12 cellular contexts compared by ENCODE assay signal in the genomic region with DNA sequence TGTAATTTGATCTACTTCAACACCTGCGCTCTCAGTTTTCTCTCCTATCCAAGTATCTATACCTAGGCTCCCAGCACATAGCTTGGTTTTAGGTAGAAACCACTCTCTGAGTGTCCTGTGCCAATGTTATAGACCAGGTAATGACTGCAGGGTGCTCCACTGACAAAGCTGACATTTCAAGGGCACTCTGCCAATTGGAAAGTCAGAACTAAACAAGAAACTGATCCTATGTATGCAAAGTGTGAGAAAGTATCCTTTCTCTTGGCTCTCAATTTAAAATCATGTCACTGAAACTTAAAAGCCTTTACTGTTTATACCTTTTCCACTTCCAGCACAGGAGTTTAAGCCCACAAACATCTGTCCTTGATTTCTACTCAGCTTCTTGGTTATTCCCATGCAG. TPM values are rescaled to one million over a fixed set of nuclear protein-coding genes. Genes with fewer than 3 reads are reported as not detected.
DNase-seq lines count a peak whose midpoint lies in the region; ATAC-seq and TF ChIP-seq lines count a peak whose summit lies in the region.
"Had no signal": no experiment of that assay in that cellular context is flagged by ENCODE, and none has a peak within 500 bp of the region (broad histone marks: within the 10 kb centered on the region; RNA-seq: fewer than 3 reads in every experiment).

No MANE protein-coding gene starts in this region.

- H2AFZ ChIP-seq in PC-9: no peak overlapping the region

- peak; percentile 56 to 82 for ATAC-seq in activated T-cell treated with anti-CD3 and anti-CD28 coated beads, Interleukin-2, amount 50 U/mL, for 72 hours (replicated peaks in 1 of 2)
- ATAC-seq in activated T-cell treated with anti-CD3 and anti-CD28 coated beads, Interleukin-2, amount 50 U/mL, for 4 hours: no peak
- peak; percentile 74 for ATAC-seq in GM21529 (IDR thresholded peaks at IDR 0.05; ENCODE audit: unreplicated experiment)
- peak; percentile 51 for ATAC-seq in HG03103 (IDR thresholded peaks at IDR 0.05; ENCODE audit: low read depth, unreplicated experiment)

- CTCF ChIA-PET in activated CD4-positive, alpha-beta T cell treated with anti-CD3 and anti-CD28 coated beads, Interleukin-2, amount 10 ng/mL, durations not matched to agents 7 days and 5 days (lab: Charles Lee): no interaction called here
- CTCF ChIA-PET in PC-9 (lab: Charles Lee): no interaction called here

- no peaks in the 10 kb centered on the region for H4K20me1 ChIP-seq in PC-9 (ENCODE audit: insufficient read depth)

- intact Hi-C loops in PC-9 (cut with micrococcal nuclease; ENCODE audit: unreplicated experiment): no loop called here

- H3K4me3 ChIP-seq in epithelial cell of esophagus (ENCODE audit: low read length) (no peak overlapping the region), PC-9 (no peak overlapping the region)
- H3K4me3 ChIP-seq: breast epithelium, spleen had no signal

- H3K27me3 Mint-ChIP-seq in activated T-cell treated with anti-CD3 and anti-CD28 coated beads, Interleukin-2, amount 50 U/mL, for 72 hours (ENCODE audit: low read depth): peaks cover 43% of the 10 kb centered on the region
- H3K27me3 Mint-ChIP-seq in activated T-cell treated with anti-CD3 and anti-CD28 coated beads, Interleukin-2, amount 50 U/mL, for 4 hours (ENCODE audit: low read depth): peaks cover 32% of the 10 kb centered on the region
- peaks cover 50% of the 10 kb centered on the region for H3K27me3 Mint-ChIP-seq in activated CD4-positive, alpha-beta T cell treated with anti-CD3 and anti-CD28 coated beads, Interleukin-2, amount 10 ng/mL, durations not matched to agents 7 days and 5 days

- POLR2A ChIA-PET in activated CD4-positive, alpha-beta T cell treated with anti-CD3 and anti-CD28 coated beads, Interleukin-2, amount 10 ng/mL, durations not matched to agents 7 days and 5 days (lab: Charles Lee): interaction anchor here (0.6 kb wide), 1 partner anchor 16 kb away, joined by 3 read pairs; no protein-coding TSS in a partner anchor
- POLR2A ChIA-PET in PC-9 (lab: Charles Lee; ENCODE audit: unreplicated experiment): no interaction called here

- no peaks in the 10 kb centered on the region for H3K9me3 Mint-ChIP-seq in activated T-cell treated with anti-CD3 and anti-CD28 coated beads, Interleukin-2, amount 50 U/mL, for 72 hours
- H3K9me3 Mint-ChIP-seq in activated T-cell treated with anti-CD3 and anti-CD28 coated beads, Interleukin-2, amount 50 U/mL, for 4 hours: no peaks in the 10 kb centered on the region
- H3K9me3 Mint-ChIP-seq in activated CD4-positive, alpha-beta T cell treated with anti-CD3 and anti-CD28 coated beads, Interleukin-2, amount 10 ng/mL, durations not matched to agents 7 days and 5 days: no peaks in the 10 kb centered on the region

- peaks cover 27% of the 10 kb centered on the region for H3K27me3 ChIP-seq in PC-9 (ENCODE audit: insufficient read depth, low read depth)
- H3K27me3 ChIP-seq: breast epithelium, spleen had no signal

- DNase-seq in activated T-cell treated with anti-CD3 and anti-CD28 coated beads, Interleukin-2, amount 50 U/mL, for 72 hours: peak in 1 of 2 donors; percentile 27
- no peak for DNase-seq in activated T-cell treated with anti-CD3 and anti-CD28 coated beads, Interleukin-2, amount 50 U/mL, for 4 hours
- DNase-seq in epithelial cell of esophagus (ENCODE audit: low read depth) (peak; percentile 4), HK-2 (ENCODE audit: unreplicated experiment) (no peak), PC-9 (no peak)
- no peak for DNase-seq in activated CD4-positive, alpha-beta T cell treated with anti-CD3 and anti-CD28 coated beads, Interleukin-2, amount 10 ng/mL, durations not matched to agents 7 days and 5 days
- DNase-seq: activated CD8-positive, alpha-beta memory T cell treated with anti-CD3 and anti-CD28 coated beads, Interleukin-2, amount 50 U/mL, for 4 hours; spleen had no signal

- H3K9me3 ChIP-seq in PC-9 (ENCODE audit: insufficient read depth, low read depth): no peaks in the 10 kb centered on the region
- H3K9me3 ChIP-seq: breast epithelium, spleen had no signal

- no peak for TF ChIP-seq CTCF in epithelial cell of esophagus (IDR thresholded peaks at IDR 0.05; ENCODE audit: insufficient read depth, low read depth, low read length, missing control alignments)
- no peak for TF ChIP-seq CTCF in PC-9 (conservative IDR thresholded peaks at IDR 0.05)

- no peaks in the 10 kb centered on the region for H3F3A ChIP-seq in PC-9 (ENCODE audit: insufficient read depth, low read depth)

- H3K79me2 ChIP-seq in PC-9 (ENCODE audit: low read depth): no peaks in the 10 kb centered on the region

- H3K4me1 Mint-ChIP-seq in activated T-cell treated with anti-CD3 and anti-CD28 coated beads, Interleukin-2, amount 50 U/mL, for 72 hours (ENCODE audit: low read depth): peaks cover 16% of the 10 kb centered on the region
- H3K4me1 Mint-ChIP-seq in activated T-cell treated with anti-CD3 and anti-CD28 coated beads, Interleukin-2, amount 50 U/mL, for 4 hours (ENCODE audit: low read depth): peaks cover 3% of the 10 kb centered on the region
- peaks cover 4% of the 10 kb centered on the region for H3K4me1 Mint-ChIP-seq in activated CD4-positive, alpha-beta T cell treated with anti-CD3 and anti-CD28 coated beads, Interleukin-2, amount 10 ng/mL, durations not matched to agents 7 days and 5 days

- no peak overlapping the region for H3K4me2 ChIP-seq in PC-9

- no TSS peak for BruUV-seq in PC-9 (replicated peaks; lab: Mats Ljungman, UMichigan)

- H3K36me3 ChIP-seq in PC-9 (ENCODE audit: low read depth): no peaks in the 10 kb centered on the region
- H3K36me3 ChIP-seq: breast epithelium, spleen had no signal

- H3K4me1 ChIP-seq in PC-9 (replicated peaks; ENCODE audit: insufficient read depth): no peaks in the 10 kb centered on the region
- H3K4me1 ChIP-seq: breast epithelium, spleen had no signal

- H3K27ac Mint-ChIP-seq in activated T-cell treated with anti-CD3 and anti-CD28 coated beads, Interleukin-2, amount 50 U/mL, for 72 hours: no peak overlapping the region
- no peak overlapping the region for H3K27ac Mint-ChIP-seq in activated CD4-positive, alpha-beta T cell treated with anti-CD3 and anti-CD28 coated beads, Interleukin-2, amount 10 ng/mL, durations not matched to agents 7 days and 5 days

- no peaks in the 10 kb centered on the region for H3K36me3 Mint-ChIP-seq in activated T-cell treated with anti-CD3 and anti-CD28 coated beads, Interleukin-2, amount 50 U/mL, for 72 hours (ENCODE audit: insufficient read depth in 2 of 2)
- no peaks in the 10 kb centered on the region for H3K36me3 Mint-ChIP-seq in activated T-cell treated with anti-CD3 and anti-CD28 coated beads, Interleukin-2, amount 50 U/mL, for 4 hours (ENCODE audit: insufficient read depth)
- no peaks in the 10 kb centered on the region for H3K36me3 Mint-ChIP-seq in activated CD4-positive, alpha-beta T cell treated with anti-CD3 and anti-CD28 coated beads, Interleukin-2, amount 10 ng/mL, durations not matched to agents 7 days and 5 days (ENCODE audit: low read depth)

- peak overlapping the region; percentile 20 to 69 for H3K4me3 Mint-ChIP-seq in activated T-cell treated with anti-CD3 and anti-CD28 coated beads, Interleukin-2, amount 50 U/mL, for 72 hours
- no peak overlapping the region for H3K4me3 Mint-ChIP-seq in activated T-cell treated with anti-CD3 and anti-CD28 coated beads, Interleukin-2, amount 50 U/mL, for 4 hours
- no peak overlapping the region for H3K4me3 Mint-ChIP-seq in activated CD4-positive, alpha-beta T cell treated with anti-CD3 and anti-CD28 coated beads, Interleukin-2, amount 10 ng/mL, durations not matched to agents 7 days and 5 days

- no peak overlapping the region for H3K27ac ChIP-seq in PC-9
- H3K27ac ChIP-seq: breast epithelium, spleen had no signal

- H3K9me2 ChIP-seq in PC-9 (ENCODE audit: insufficient read depth): no peaks in the 10 kb centered on the region

RNA-seq across cellular contexts. Expression of gene AIM2, which starts 45.0 kb away (rescaled TPM):
- total RNA-seq in activated T-cell treated with anti-CD3 and anti-CD28 coated beads, Interleukin-2, amount 50 U/mL, for 72 hours: 100 to 1,000 TPM in 1 of 2 donors, 10 to 100 TPM in 1; 37.6 to 103 TPM
- 10 to 100 TPM; 24.7 to 58.8 (median 36.4) TPM for total RNA-seq in activated T-cell treated with anti-CD3 and anti-CD28 coated beads, Interleukin-2, amount 50 U/mL, for 4 hours
- 1 to 10 TPM; 4.2 to 5.7 TPM for total RNA-seq in activated CD4-positive, alpha-beta T cell treated with anti-CD3 and anti-CD28 coated beads, Interleukin-2, amount 10 ng/mL, durations not matched to agents 7 days and 5 days
- total RNA-seq in PC-9 (2021): not detected in 2 replicates

RNA-seq across cellular contexts. Expression of gene CADM3, which starts 49.9 kb away (rescaled TPM):
- not detected for total RNA-seq in activated T-cell treated with anti-CD3 and anti-CD28 coated beads, Interleukin-2, amount 50 U/mL, for 72 hours
- total RNA-seq in activated T-cell treated with anti-CD3 and anti-CD28 coated beads, Interleukin-2, amount 50 U/mL, for 4 hours: not detected
- total RNA-seq in activated CD4-positive, alpha-beta T cell treated with anti-CD3 and anti-CD28 coated beads, Interleukin-2, amount 10 ng/mL, durations not matched to agents 7 days and 5 days: not detected
- not detected in 2 replicates for total RNA-seq in PC-9 (2021)
- total RNA-seq: T-helper 1 cell treated with Interleukin-12 subunit alpha and Interleukin-12 subunit beta and Interleukin-4 antibody, amounts not matched to agents 30 ng/mL and 1 ng/mL, for 36 hours had no signal

Comparison
In these comparisons a context has a peak if more than half of its experiments do, and no peak if none do; other contexts are left out.
1. ATAC-seq: peak in activated T-cell treated with anti-CD3 and anti-CD28 coated beads, Interleukin-2, amount 50 U/mL, for 72 hours (2 of 2), GM21529 (single experiment) and HG03103 (single experiment); none in activated T-cell treated with anti-CD3 and anti-CD28 coated beads, Interleukin-2, amount 50 U/mL, for 4 hours (0 of 2).
2. H3K4me3 Mint-ChIP-seq: peak in activated T-cell treated with anti-CD3 and anti-CD28 coated beads, Interleukin-2, amount 50 U/mL, for 72 hours (2 of 2); none in activated T-cell treated with anti-CD3 and anti-CD28 coated beads, Interleukin-2, amount 50 U/mL, for 4 hours (single experiment) and activated CD4-positive, alpha-beta T cell treated with anti-CD3 and anti-CD28 coated beads, Interleukin-2, amount 10 ng/mL, durations not matched to agents 7 days and 5 days (single experiment).